In the genomic region with DNA sequence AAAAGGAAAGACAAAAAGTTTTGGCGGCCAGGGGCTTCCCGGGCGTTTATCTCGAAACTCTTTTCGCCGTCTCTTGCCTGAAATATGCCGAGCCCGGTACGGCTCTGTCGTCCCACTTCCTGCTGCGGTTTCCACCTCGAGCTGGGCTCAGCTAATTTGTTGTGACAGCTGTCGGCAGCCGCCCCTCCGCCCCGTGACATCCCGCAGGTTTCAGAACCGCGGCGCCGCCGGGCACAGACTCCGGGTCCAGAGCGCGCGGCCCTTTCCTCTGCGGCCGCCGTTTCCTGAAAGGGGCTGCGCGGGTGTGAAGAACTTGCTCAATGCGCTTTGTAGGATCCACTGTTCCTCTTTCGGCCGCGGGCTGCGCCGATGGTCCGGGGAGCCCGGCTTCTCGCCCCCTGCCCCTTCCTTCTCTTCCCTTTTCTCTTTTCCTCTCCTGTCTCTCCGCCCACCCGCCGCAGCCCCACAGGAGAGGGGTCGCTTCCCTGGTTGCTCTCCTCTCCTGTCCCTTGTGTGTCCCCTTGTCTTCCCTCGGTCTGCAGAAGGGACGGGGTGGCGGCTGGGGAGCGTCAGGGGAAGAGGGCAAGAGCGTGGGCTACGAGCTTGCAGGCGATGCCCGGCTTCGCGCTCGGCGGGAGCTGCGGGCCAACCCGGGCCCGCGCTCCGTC, we compare ENCODE assay signal across 8 cellular contexts. TPM values are rescaled to one million over a fixed set of nuclear protein-coding genes. Genes with fewer than 3 reads are reported as not detected.
DNase-seq lines count a peak whose midpoint lies in the region; ATAC-seq, FAIRE-seq and TF ChIP-seq lines count a peak whose summit lies in the region.

No MANE protein-coding gene starts in this region.

- 0% methylated on average over 13 to 24 of the region's 61 CpGs for WGBS in gastroesophageal sphincter (ENCODE audit: low coverage in 1 of 2), 2 donors
- 1% methylated on average over 52 to 61 of the region's 61 CpGs for WGBS in pancreas, 2 donors
- 0% methylated on average over 53 to 61 of the region's 61 CpGs for WGBS in tibial nerve, 2 donors

- no peak for TF ChIP-seq EP300 in gastroesophageal sphincter (IDR thresholded peaks at IDR 0.05)
- TF ChIP-seq EP300 in tibial nerve (IDR thresholded peaks at IDR 0.05) = peak in 1 of 2 donors; percentile 31

- H3K27me3 ChIP-seq in gastroesophageal sphincter (no peaks in the 10 kb centered on the region), pancreas (no peaks in the 10 kb centered on the region), tibial nerve (no peaks in the 10 kb centered on the region)

- H3K4me1 ChIP-seq in gastroesophageal sphincter (peaks cover 5 to 90% (median 63%) of the 10 kb centered on the region in 3 donors), pancreas (peaks cover 0 to 21% (median 0%) of the 10 kb centered on the region in 3 donors), tibial nerve (peaks cover 6 to 89% (median 50%) of the 10 kb centered on the region in 4 donors)

- TF ChIP-seq POLR2A in gastroesophageal sphincter (IDR thresholded peaks at IDR 0.05) = peak in 1 of 2 donors; percentile 0
- no peak for TF ChIP-seq POLR2A in tibial nerve (IDR thresholded peaks at IDR 0.05)

- FAIRE-seq in pancreas (lab: Jason Lieb, UNC) = no peak

- no peaks in the 10 kb centered on the region for H3K36me3 ChIP-seq in gastroesophageal sphincter
- no peaks in the 10 kb centered on the region for H3K36me3 ChIP-seq in pancreas
- H3K36me3 ChIP-seq in tibial nerve = no peaks in the 10 kb centered on the region

- H3K4me3 ChIP-seq in gastroesophageal sphincter (peak overlapping the region; percentile 93 to 100), pancreas (peak overlapping the region; percentile 83 to 100 (median 97)), tibial nerve (peak overlapping the region; percentile 89 to 100 (median 96))

- H3K9me3 ChIP-seq in gastroesophageal sphincter (no peaks in the 10 kb centered on the region), pancreas (no peaks in the 10 kb centered on the region), tibial nerve (no peaks in the 10 kb centered on the region)

- TF ChIP-seq CTCF in gastroesophageal sphincter (IDR thresholded peaks at IDR 0.05) (no peak), pancreas (IDR thresholded peaks at IDR 0.05) (no peak), tibial nerve (IDR thresholded peaks at IDR 0.05) (no peak)

- H3K27ac ChIP-seq in gastroesophageal sphincter = peak overlapping the region; percentile 96 to 100 (median 99)
- H3K27ac ChIP-seq in pancreas = peak overlapping the region; percentile 20 to 91 (median 71)
- H3K27ac ChIP-seq in tibial nerve = peak overlapping the region; percentile 99 to 100 (median 100)

- ATAC-seq in HG03354 (IDR thresholded peaks at IDR 0.05; ENCODE audit: poor library complexity, severe bottlenecking, unreplicated experiment) (peak; percentile 64), gastroesophageal sphincter (peak; percentile 22), pancreas (peak; percentile 35 to 64 (median 49))

- DNase-seq in AG20443 (ENCODE audit: low spot score) = peak; percentile 43
- peak; percentile 78 for DNase-seq in GM19238 (ENCODE audit: insufficient read length, low spot score)
- DNase-seq in SHP77 (lab: John Stamatoyannopoulos, UW) = peak; percentile 29 to 31
- DNase-seq in activated effector memory CD4-positive, alpha-beta T cell treated with anti-CD3 and anti-CD28 coated beads, Interleukin-2, amount 50 U/mL, for 16 hours = peak; percentile 95
- DNase-seq in pancreas = peak in 5 of 6 donors; percentile 42 to 82 (median 67)
- peak; percentile 55 to 69 for DNase-seq in tibial nerve (ENCODE audit: low spot score in 2 of 2)

- intact Hi-C loops in pancreas (cut with DNase I) = no loop called here

RNA-seq across cellular contexts. Expression of gene ARID5A, which starts 0.6 kb away (rescaled TPM):
- 10 to 100 TPM; 40.0 to 98.5 (median 53.9) TPM for total RNA-seq in gastroesophageal sphincter
- 10 to 100 TPM in 1 of 6 donors, 1 to 10 TPM in 5; 3.3 to 12.0 (median 4.2) TPM for total RNA-seq in pancreas
- polyA plus RNA-seq in pancreas = 10 to 100 TPM; 13.7 to 20.7 TPM
- total RNA-seq in tibial nerve = 10 to 100 TPM; 23.8 to 56.4 (median 40.3) TPM

RNA-seq across cellular contexts. Expression of gene NEURL3, which starts 32.0 kb away (rescaled TPM):
- not detected for total RNA-seq in gastroesophageal sphincter
- total RNA-seq in pancreas = 10 to 100 TPM in 5 of 6 donors, 1 to 10 TPM in 1; 8.6 to 30.4 (median 13.5) TPM
- polyA plus RNA-seq in pancreas = 10 to 100 TPM; 32.4 to 73.5 TPM
- 1 to 10 TPM in 1 of 4 donors, not detected in 3; 1.5 TPM for total RNA-seq in tibial nerve

Comparison
In these comparisons a context has a peak if more than half of its experiments do, and no peak if none do; other contexts are left out.
1. Peak in every context shown above with its lines: DNase-seq, ATAC-seq, H3K4me3 ChIP-seq and H3K27ac ChIP-seq.
2. DNase-seq: peak in every context shown above with its lines; median percentile 95 in activated effector memory CD4-positive, alpha-beta T cell treated with anti-CD3 and anti-CD28 coated beads, Interleukin-2, amount 50 U/mL, for 16 hours; 78 in GM19238; 67 in pancreas; 62 in tibial nerve; 43 in AG20443; 30 in SHP77.